7 cellular contexts compared by ENCODE assay signal in genomic region chr7:129826895-129827294, GRCh38.
DNase-seq lines count a peak whose midpoint lies in the region; ATAC-seq and TF ChIP-seq lines count a peak whose summit lies in the region.
"Not testable (repeated sequence)": the region's sequence is repeated elsewhere in the genome, so short reads cannot be mapped to it uniquely, and the experiment has no call there.

No MANE protein-coding gene starts in this region.

- H3K4me1 Mint-ChIP-seq in GM23338 = peaks cover 35% of the 10 kb centered on the region
- peaks cover 14% of the 10 kb centered on the region for H3K4me1 Mint-ChIP-seq in activated naive CD8-positive, alpha-beta T cell (ENCODE audit: low read depth)
- H3K4me1 Mint-ChIP-seq in effector memory CD8-positive, alpha-beta T cell (ENCODE audit: low read depth in 2 of 2) = peaks cover 21 to 23% of the 10 kb centered on the region in 2 donors
- H3K4me1 Mint-ChIP-seq in memory B cell = peaks cover 15% of the 10 kb centered on the region
- peaks cover 26 to 29% of the 10 kb centered on the region in 2 donors for H3K4me1 Mint-ChIP-seq in natural killer cell
- H3K4me1 Mint-ChIP-seq in osteocyte (ENCODE audit: unreplicated experiment) = peaks cover 42% of the 10 kb centered on the region

- not testable (repeated sequence) for TF ChIP-seq CTCF in GM23338 (conservative IDR thresholded peaks at IDR 0.05; ENCODE audit: low read depth in 2 of 2); natural killer cell (IDR thresholded peaks at IDR 0.05); osteocyte (IDR thresholded peaks at IDR 0.05)

- H3K4me3 ChIP-seq in GM23338 = not testable (repeated sequence)

- H3K79me2 ChIP-seq in GM23338 (replicated peaks; ENCODE audit: insufficient read depth) = not testable (repeated sequence)

- H3K4me1 ChIP-seq in GM23338 (ENCODE audit: insufficient read depth) = peaks cover 27% of the 10 kb centered on the region

- not testable (repeated sequence) for H3K36me3 ChIP-seq in GM23338 (ENCODE audit: insufficient read depth)

- DNase-seq in GM23338 (ENCODE audit: low spot score); effector memory CD8-positive, alpha-beta T cell; memory B cell (ENCODE audit: low spot score in 2 of 2); natural killer cell; osteocyte (ENCODE audit: extremely low spot score, unreplicated experiment): not testable (repeated sequence)

- H3K36me3 Mint-ChIP-seq in GM23338 (ENCODE audit: low read depth); activated naive CD8-positive, alpha-beta T cell; memory B cell; natural killer cell: not testable (repeated sequence)
- peaks cover 10% of the 10 kb centered on the region for H3K36me3 Mint-ChIP-seq in effector memory CD8-positive, alpha-beta T cell (ENCODE audit: insufficient read depth)
- H3K36me3 Mint-ChIP-seq in osteocyte (ENCODE audit: unreplicated experiment) = peaks cover 14% of the 10 kb centered on the region

- H4K20me1 ChIP-seq in GM23338 (replicated peaks; ENCODE audit: insufficient read depth) = not testable (repeated sequence)

- H3K4me3 Mint-ChIP-seq in GM23338 (peak overlapping the region; percentile 41; the same call in 1 of the 3 replicates), memory B cell (peak overlapping the region; percentile 41), natural killer cell (peak overlapping the region; percentile 62), osteocyte (ENCODE audit: unreplicated experiment) (peak overlapping the region; percentile 29)
- peak overlapping the region; percentile 40 for H3K4me3 Mint-ChIP-seq in activated naive CD8-positive, alpha-beta T cell
- H3K4me3 Mint-ChIP-seq in effector memory CD8-positive, alpha-beta T cell = peak overlapping the region; percentile 20 to 23

- H2AFZ ChIP-seq in GM23338 = not testable (repeated sequence)

- not testable (repeated sequence) for H3K27ac Mint-ChIP-seq in GM23338; activated naive CD8-positive, alpha-beta T cell; effector memory CD8-positive, alpha-beta T cell; memory B cell; natural killer cell
- peak overlapping the region; percentile 14 for H3K27ac Mint-ChIP-seq in osteocyte (ENCODE audit: unreplicated experiment)

- not testable (repeated sequence) for ATAC-seq in GM23338; SK-N-SH treated with all-trans-retinoic acid at 6 μM for 48 hours; effector memory CD8-positive, alpha-beta T cell (replicated peaks); memory B cell (ENCODE audit: low read depth); natural killer cell

- H3K4me2 ChIP-seq in GM23338 = not testable (repeated sequence)

- not testable (repeated sequence) for H3K27me3 ChIP-seq in GM23338 (ENCODE audit: insufficient read depth)

- H3K9me2 ChIP-seq in GM23338 (ENCODE audit: insufficient read depth) = not testable (repeated sequence)

- H3F3A ChIP-seq in GM23338 (replicated peaks; ENCODE audit: low read depth) = not testable (repeated sequence)

- H3K27ac ChIP-seq in GM23338 (ENCODE audit: low read depth) = not testable (repeated sequence)

- peaks cover 51% of the 10 kb centered on the region for H3K27me3 Mint-ChIP-seq in GM23338 (ENCODE audit: insufficient read depth, low read depth, poor library complexity)
- not testable (repeated sequence) for H3K27me3 Mint-ChIP-seq in activated naive CD8-positive, alpha-beta T cell; effector memory CD8-positive, alpha-beta T cell; memory B cell; natural killer cell (ENCODE audit: low read depth in 2 of 2); osteocyte (ENCODE audit: unreplicated experiment)

- intact Hi-C loops in natural killer cell (cut with micrococcal nuclease) = loop anchor here (10.0 kb wide), 1 partner anchor 162 kb away; no protein-coding TSS in a partner anchor

- not testable (repeated sequence) for H3K9me3 Mint-ChIP-seq in GM23338; activated naive CD8-positive, alpha-beta T cell (ENCODE audit: low read depth); effector memory CD8-positive, alpha-beta T cell; memory B cell; natural killer cell; osteocyte (ENCODE audit: unreplicated experiment)

TF ChIP-seq in SK-N-SH treated with all-trans-retinoic acid at 6 μM for 48 hours, 23 proteins besides CTCF, POLR2A, EP300 and RAD21:
- TF ChIP-seq ESRRG (CRISPR knock-in tag; IDR thresholded peaks at IDR 0.05) = peak; percentile 25; the same call in 1 of the 2 replicates
